26 cellular contexts compared by ENCODE assay signal in genomic region chr18:44671914-44672313, GRCh38.
"Had no signal": no experiment of that assay in that cellular context is flagged by ENCODE, and none has a peak within 500 bp of the region (broad histone marks: within the 10 kb centered on the region; RNA-seq: fewer than 3 reads in every experiment).

No MANE protein-coding gene starts in this region.

- ATAC-seq: gastroesophageal sphincter; heart left ventricle; left lobe of liver; naive thymus-derived CD8-positive, alpha-beta T cell; sciatic nerve; stimulated activated effector memory CD8-positive, alpha-beta T cell treated with anti-CD3 and anti-CD28 coated beads, Interleukin-12 subunit alpha, Interleukin-12 subunit beta, amount 100 ng/mL, for 72 hours; upper lobe of right lung had no signal

- H3K36me3 ChIP-seq: gastroesophageal sphincter, heart left ventricle, ovary, stomach, tibial artery, upper lobe of right lung, uterus had no signal

- H3K27me3 Mint-ChIP-seq: memory B cell had no signal

- H3K27ac ChIP-seq: dorsolateral prefrontal cortex, epithelial cell of prostate, foreskin keratinocyte, gastroesophageal sphincter, heart left ventricle, hepatocyte, ovary, stomach, testis, tibial artery, upper lobe of right lung, uterus had no signal

- H3K27ac Mint-ChIP-seq: memory B cell; naive thymus-derived CD8-positive, alpha-beta T cell; stimulated activated effector memory CD8-positive, alpha-beta T cell treated with anti-CD3 and anti-CD28 coated beads, Interleukin-12 subunit alpha, Interleukin-12 subunit beta, amount 100 ng/mL, for 72 hours had no signal

- H3K4me1 ChIP-seq: testis, upper lobe of right lung, uterus had no signal

- H2AFZ ChIP-seq: hepatocyte had no signal

- H3K4me3 Mint-ChIP-seq: memory B cell; naive thymus-derived CD8-positive, alpha-beta T cell; stimulated activated effector memory CD8-positive, alpha-beta T cell treated with anti-CD3 and anti-CD28 coated beads, Interleukin-12 subunit alpha, Interleukin-12 subunit beta, amount 100 ng/mL, for 72 hours had no signal

- H3K36me3 Mint-ChIP-seq: naive thymus-derived CD8-positive, alpha-beta T cell; stimulated activated effector memory CD8-positive, alpha-beta T cell treated with anti-CD3 and anti-CD28 coated beads, Interleukin-12 subunit alpha, Interleukin-12 subunit beta, amount 100 ng/mL, for 72 hours had no signal

- DNase-seq: dorsolateral prefrontal cortex; effector CD4-positive, alpha-beta T cell; heart left ventricle; kidney; naive thymus-derived CD8-positive, alpha-beta T cell; occipital lobe; ovary; retina; stimulated activated CD4-positive, alpha-beta T cell treated with anti-CD3 and anti-CD28 coated beads, Interleukin-2, amount 100 ng/mL, for 24 hours; stimulated activated CD4-positive, alpha-beta T cell treated with anti-CD3 and anti-CD28 coated beads, Interleukin-4, amount 100 ng/mL, for 24 hours; stimulated activated naive CD4-positive, alpha-beta T cell treated with Interleukin-2 at 50 U/mL for 16 hours; stomach; testis; tibial artery; upper lobe of right lung; uterus had no signal

- H3K79me2 ChIP-seq: hepatocyte had no signal

- FAIRE-seq: colon, kidney had no signal

- H3K27me3 ChIP-seq: foreskin keratinocyte, gastroesophageal sphincter, heart left ventricle, hepatocyte, ovary, stomach, testis, tibial artery, upper lobe of right lung, uterus had no signal

- H3K9me3 ChIP-seq: gastroesophageal sphincter, heart left ventricle, ovary, stomach, testis, tibial artery, upper lobe of right lung, uterus had no signal

- H3K4me1 Mint-ChIP-seq: naive thymus-derived CD8-positive, alpha-beta T cell had no signal

- H3K4me3 ChIP-seq: dorsolateral prefrontal cortex, gastroesophageal sphincter, heart left ventricle, hepatocyte, lung, ovary, stomach, testis, tibial artery, upper lobe of right lung, uterus had no signal

- H3K9me3 Mint-ChIP-seq: naive thymus-derived CD8-positive, alpha-beta T cell; stimulated activated effector memory CD8-positive, alpha-beta T cell treated with anti-CD3 and anti-CD28 coated beads, Interleukin-12 subunit alpha, Interleukin-12 subunit beta, amount 100 ng/mL, for 72 hours had no signal

- H3K4me2 ChIP-seq: hepatocyte had no signal
